In genomic region chr2:33496150-33496549, GRCh38 we compare ENCODE assay signal across 1 cellular context.
TF ChIP-seq lines count a peak whose summit lies in the region.

No MANE protein-coding gene starts in this region.

TF ChIP-seq in HepG2, 621 proteins besides CTCF, POLR2A, EP300 and RAD21:
- TF ChIP-seq MAFF (IDR thresholded peaks at IDR 0.05; ENCODE audit: low read depth, low read length), result peak; percentile 35
- peak; percentile 43 to 76; a peak in 2 of 4 replicates for TF ChIP-seq MAFK (conservative IDR thresholded peaks at IDR 0.05 in 1 of 2, IDR thresholded peaks at IDR 0.05 in 1 of 2; ENCODE audit: low read length in 2 of 2)
- no peak for TF ChIP-seq MED1 (CRISPR knock-in tag; IDR thresholded peaks at IDR 0.05)
